23 cellular contexts compared by ENCODE assay signal in the genomic region with DNA sequence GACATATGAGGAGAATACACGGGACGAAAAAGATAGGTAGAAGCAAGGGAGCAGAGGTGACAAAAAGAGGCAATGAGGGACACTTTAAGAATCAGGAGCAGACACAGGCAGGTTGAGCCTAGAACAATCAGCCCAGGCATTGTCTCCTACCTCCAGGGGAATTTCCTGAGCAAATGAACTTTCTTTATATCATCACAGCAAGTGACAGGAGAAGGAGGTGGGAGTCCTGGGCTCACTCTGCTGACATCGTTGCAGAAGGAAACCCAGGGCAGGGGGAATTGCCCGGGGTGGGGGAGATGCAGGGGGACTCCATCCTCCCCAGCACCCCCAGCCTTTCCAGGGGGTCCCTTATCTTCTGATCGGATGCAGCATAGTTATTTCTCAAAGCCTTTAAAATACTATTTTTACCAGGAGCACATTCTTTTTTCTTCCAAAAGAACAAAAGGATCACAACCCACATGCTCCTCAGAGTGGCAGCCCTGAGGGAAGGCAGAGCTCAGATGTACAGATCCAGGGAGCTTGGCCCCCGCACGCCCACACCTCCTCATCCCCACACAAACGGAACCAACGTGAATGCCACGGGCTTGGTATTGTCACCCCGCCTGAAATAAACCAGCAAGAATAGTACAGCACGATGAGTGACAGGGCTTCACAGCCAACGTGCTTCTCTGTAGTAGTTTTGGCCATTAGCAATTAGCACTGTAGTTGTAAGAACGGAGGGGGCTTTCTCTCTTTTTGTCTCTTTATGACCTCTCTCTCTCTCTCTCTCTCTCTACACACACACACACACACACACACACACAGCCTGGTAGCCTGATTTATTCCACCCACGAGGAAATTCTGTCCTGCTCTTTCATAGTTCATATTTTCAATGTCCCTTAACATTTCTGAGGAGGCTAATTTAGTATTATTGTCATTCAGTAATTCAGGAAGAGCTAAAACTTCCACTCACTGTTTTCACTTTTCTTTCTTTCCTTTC.
A peak's percentile ranks its signal among the peaks of the same experiment; 100 is the strongest.
DNase-seq lines count a peak whose midpoint lies in the region; ATAC-seq and TF ChIP-seq lines count a peak whose summit lies in the region.
"Had no signal": no experiment of that assay in that cellular context is flagged by ENCODE, and none has a peak within 500 bp of the region (broad histone marks: within the 10 kb centered on the region; RNA-seq: fewer than 3 reads in every experiment).

No MANE protein-coding gene starts in this region.

- H3K27me3 Mint-ChIP-seq in endothelial cell (ENCODE audit: unreplicated experiment) (peaks cover 2% of the 10 kb centered on the region), nephron progenitor cell (ENCODE audit: low read depth, poor library complexity) (peaks cover 4% of the 10 kb centered on the region)
- H3K27me3 Mint-ChIP-seq: activated CD4-positive, alpha-beta memory T cell treated with anti-CD3 and anti-CD28 coated beads for 36 hours had no signal

- intact Hi-C loops in Right ventricle myocardium superior (cut with DNase I) (no loop called here), left ventricle myocardium inferior (cut with micrococcal nuclease) (no loop called here), uterus (cut with DNase I; ENCODE audit: low total_unique reads) (no loop called here), upper lobe of right lung (cut with DNase I) (no loop called here)

- H3K27ac Mint-ChIP-seq in endothelial cell (ENCODE audit: unreplicated experiment) (peak overlapping the region; percentile 4), nephron progenitor cell (peak overlapping the region; percentile 27)
- H3K27ac Mint-ChIP-seq: activated CD4-positive, alpha-beta memory T cell treated with anti-CD3 and anti-CD28 coated beads for 36 hours; B cell had no signal

- ATAC-seq in Right ventricle myocardium superior (ENCODE audit: poor library complexity), result peak; percentile 43
- no peak for ATAC-seq in HG03280 (IDR thresholded peaks at IDR 0.05; ENCODE audit: unreplicated experiment)
- ATAC-seq in HG02938 (IDR thresholded peaks at IDR 0.05; ENCODE audit: unreplicated experiment), result no peak
- ATAC-seq in upper lobe of right lung, result no peak
- ATAC-seq: K562, left lobe of liver had no signal

- no peaks in the 10 kb centered on the region for H3K9me3 Mint-ChIP-seq in endothelial cell (ENCODE audit: unreplicated experiment)
- no peaks in the 10 kb centered on the region for H3K9me3 Mint-ChIP-seq in nephron progenitor cell
- H3K9me3 Mint-ChIP-seq: activated CD4-positive, alpha-beta memory T cell treated with anti-CD3 and anti-CD28 coated beads for 36 hours had no signal

- H3K27me3 ChIP-seq in left ventricle myocardium inferior (ENCODE audit: low read depth) (peaks cover 38% of the 10 kb centered on the region), uterus (no peaks in the 10 kb centered on the region), upper lobe of right lung (no peaks in the 10 kb centered on the region)
- H3K27me3 ChIP-seq: brain microvascular endothelial cell, colonic mucosa, stomach, transverse colon had no signal

- H3K4me1 ChIP-seq in left ventricle myocardium inferior (no peaks in the 10 kb centered on the region), uterus (no peaks in the 10 kb centered on the region), upper lobe of right lung (no peaks in the 10 kb centered on the region)
- H3K4me1 ChIP-seq: colonic mucosa, stomach, transverse colon had no signal

- DNase-seq in Right ventricle myocardium superior (no peak), left ventricle myocardium inferior (no peak), endothelial cell (ENCODE audit: low spot score) (no peak), nephron progenitor cell (no peak), uterus (no peak), upper lobe of right lung (no peak)
- DNase-seq: activated CD4-positive, alpha-beta memory T cell treated with anti-CD3 and anti-CD28 coated beads for 36 hours; activated effector memory CD4-positive, alpha-beta T cell treated with Interleukin-2 at 50 U/mL for 16 hours; brain microvascular endothelial cell; colonic mucosa; MM.1S; NCI-H1694 treated with DMSO at 0.1 percent for 48 hours; NCI-H2171 treated with DMSO at 0.1 percent for 48 hours; NCI-H524 treated with DMSO at 0.1 percent for 48 hours; occipital lobe; right cardiac atrium; stomach; transverse colon had no signal

- TF ChIP-seq POLR2A in uterus (IDR thresholded peaks at IDR 0.05), result no peak

- H3K4me3 ChIP-seq in left ventricle myocardium inferior (no peak overlapping the region), uterus (no peak overlapping the region), upper lobe of right lung (no peak overlapping the region)
- H3K4me3 ChIP-seq: colonic mucosa, K562, stomach, transverse colon had no signal

- H3K4me1 Mint-ChIP-seq in endothelial cell (ENCODE audit: unreplicated experiment) (peaks cover 11% of the 10 kb centered on the region), nephron progenitor cell (peaks cover 44% of the 10 kb centered on the region)
- H3K4me1 Mint-ChIP-seq: B cell had no signal

- H3K36me3 Mint-ChIP-seq in endothelial cell (ENCODE audit: low read depth, unreplicated experiment) (no peaks in the 10 kb centered on the region), nephron progenitor cell (ENCODE audit: low read depth) (no peaks in the 10 kb centered on the region)
- H3K36me3 Mint-ChIP-seq: activated CD4-positive, alpha-beta memory T cell treated with anti-CD3 and anti-CD28 coated beads for 36 hours had no signal

- H3K27ac ChIP-seq in left ventricle myocardium inferior (replicated peaks), result no peak overlapping the region
- H3K27ac ChIP-seq in uterus, result peak overlapping the region; percentile 54 to 82
- H3K27ac ChIP-seq in upper lobe of right lung, result no peak overlapping the region
- H3K27ac ChIP-seq: brain microvascular endothelial cell, colonic mucosa, stomach, transverse colon had no signal

- H3K4me3 Mint-ChIP-seq in endothelial cell (ENCODE audit: unreplicated experiment) (no peak overlapping the region), nephron progenitor cell (no peak overlapping the region)
- H3K4me3 Mint-ChIP-seq: activated CD4-positive, alpha-beta memory T cell treated with anti-CD3 and anti-CD28 coated beads for 36 hours; B cell had no signal

- TF ChIP-seq CTCF in left ventricle myocardium inferior (IDR thresholded peaks at IDR 0.05; ENCODE audit: borderline replicate concordance) (no peak), endothelial cell (IDR thresholded peaks at IDR 0.05; ENCODE audit: unreplicated experiment) (no peak), nephron progenitor cell (IDR thresholded peaks at IDR 0.05) (no peak), uterus (IDR thresholded peaks at IDR 0.05) (no peak), upper lobe of right lung (IDR thresholded peaks at IDR 0.05) (no peak)

- H3K9me3 ChIP-seq in left ventricle myocardium inferior (replicated peaks) (no peaks in the 10 kb centered on the region), uterus (no peaks in the 10 kb centered on the region), upper lobe of right lung (no peaks in the 10 kb centered on the region)
- H3K9me3 ChIP-seq: colonic mucosa, stomach, transverse colon had no signal

- H3K36me3 ChIP-seq in left ventricle myocardium inferior, result no peaks in the 10 kb centered on the region
- H3K36me3 ChIP-seq in uterus, result no peaks in the 10 kb centered on the region
- H3K36me3 ChIP-seq in upper lobe of right lung, result no peaks in the 10 kb centered on the region
- H3K36me3 ChIP-seq: brain microvascular endothelial cell, colonic mucosa, stomach, transverse colon had no signal

Comparison
In these comparisons a context has a peak if more than half of its experiments do, and no peak if none do; other contexts are left out.
1. H3K27ac ChIP-seq: peak in uterus (2 of 2); none in left ventricle myocardium inferior (single experiment) and upper lobe of right lung (single experiment).